In genomic region chr6:44226368-44227137, GRCh38 we compare ENCODE assay signal across 8 cellular contexts. TPM values are rescaled to one million over a fixed set of nuclear protein-coding genes. Genes with fewer than 3 reads are reported as not detected.
DNase-seq lines count a peak whose midpoint lies in the region; ATAC-seq and TF ChIP-seq lines count a peak whose summit lies in the region.
"Had no signal": no experiment of that assay in that cellular context is flagged by ENCODE, and none has a peak within 500 bp of the region (broad histone marks: within the 10 kb centered on the region; RNA-seq: fewer than 3 reads in every experiment).

No MANE protein-coding gene starts in this region.

- H3K27me3 ChIP-seq in iPS-18a (ENCODE audit: control insufficient read depth, insufficient read depth, low read length) (no peaks in the 10 kb centered on the region), uterus (no peaks in the 10 kb centered on the region), MM.1S (replicated peaks; ENCODE audit: insufficient read depth, low read length) (no peaks in the 10 kb centered on the region)

- H3K79me2 ChIP-seq in MM.1S (ENCODE audit: low read length), result peaks cover 50% of the 10 kb centered on the region

- no peaks in the 10 kb centered on the region for H3K9me3 Mint-ChIP-seq in activated naive CD8-positive, alpha-beta T cell treated with anti-CD3 and anti-CD28 coated beads, Interleukin-2, amount 50 U/mL, for 24 hours
- H3K9me3 Mint-ChIP-seq in activated naive CD8-positive, alpha-beta T cell treated with anti-CD3 and anti-CD28 coated beads for 36 hours, result no peaks in the 10 kb centered on the region

- no peak overlapping the region for H3K27ac ChIP-seq in iPS-18a (ENCODE audit: low read length)
- peak overlapping the region; percentile 85 to 91 for H3K27ac ChIP-seq in uterus
- no peak overlapping the region for H3K27ac ChIP-seq in MM.1S (ENCODE audit: low read length)

- no peaks in the 10 kb centered on the region for H3K9me3 ChIP-seq in iPS-18a (ENCODE audit: control insufficient read depth, low read depth, low read length)
- H3K9me3 ChIP-seq in uterus, result no peaks in the 10 kb centered on the region
- no peaks in the 10 kb centered on the region for H3K9me3 ChIP-seq in MM.1S (replicated peaks; ENCODE audit: insufficient read depth, low read length)

- intact Hi-C loops in uterus (cut with DNase I; ENCODE audit: low total_unique reads), result no loop called here

- no peak overlapping the region for H2AFZ ChIP-seq in MM.1S (ENCODE audit: low read length)

- H3K4me3 Mint-ChIP-seq in activated naive CD8-positive, alpha-beta T cell treated with anti-CD3 and anti-CD28 coated beads, Interleukin-2, amount 50 U/mL, for 24 hours, result peak overlapping the region; percentile 63
- H3K4me3 Mint-ChIP-seq in activated naive CD8-positive, alpha-beta T cell treated with anti-CD3 and anti-CD28 coated beads for 36 hours, result no peak overlapping the region

- H3K4me1 ChIP-seq in iPS-18a (ENCODE audit: control insufficient read depth, low read depth, low read length) (peaks cover 36% of the 10 kb centered on the region), uterus (peaks cover 0 to 28% of the 10 kb centered on the region in 2 donors), MM.1S (ENCODE audit: low read length) (peaks cover 17% of the 10 kb centered on the region)

- H3K4me3 ChIP-seq in iPS-18a (ENCODE audit: low read length) (peak overlapping the region; percentile 2), uterus (peak overlapping the region in 1 of 2 donors; percentile 1), MM.1S (ENCODE audit: low read length) (no peak overlapping the region)

- DNase-seq in activated naive CD8-positive, alpha-beta T cell treated with anti-CD3 and anti-CD28 coated beads, Interleukin-2, amount 50 U/mL, for 24 hours, result no peak
- DNase-seq in activated naive CD8-positive, alpha-beta T cell treated with anti-CD3 and anti-CD28 coated beads for 36 hours, result no peak
- peak in 1 of 2 donors; percentile 44 for DNase-seq in uterus
- no peak for DNase-seq in MM.1S
- no peak for DNase-seq in activated CD8-positive, alpha-beta memory T cell treated with anti-CD3 and anti-CD28 coated beads for 24 hours
- DNase-seq: stimulated activated CD8-positive, alpha-beta memory T cell treated with anti-CD3 and anti-CD28 coated beads, Interleukin-4, amount 100 ng/mL, for 48 hours had no signal

- no peak overlapping the region for H3K27ac Mint-ChIP-seq in activated naive CD8-positive, alpha-beta T cell treated with anti-CD3 and anti-CD28 coated beads, Interleukin-2, amount 50 U/mL, for 24 hours
- no peak overlapping the region for H3K27ac Mint-ChIP-seq in activated naive CD8-positive, alpha-beta T cell treated with anti-CD3 and anti-CD28 coated beads for 36 hours

- H3K4me2 ChIP-seq in MM.1S (ENCODE audit: low read depth, low read length), result no peak overlapping the region

- ATAC-seq in activated naive CD8-positive, alpha-beta T cell treated with anti-CD3 and anti-CD28 coated beads, Interleukin-2, amount 50 U/mL, for 24 hours, result no peak

- H3K4me1 Mint-ChIP-seq in activated naive CD8-positive, alpha-beta T cell treated with anti-CD3 and anti-CD28 coated beads, Interleukin-2, amount 50 U/mL, for 24 hours, result peaks cover 34% of the 10 kb centered on the region
- H3K4me1 Mint-ChIP-seq in activated naive CD8-positive, alpha-beta T cell treated with anti-CD3 and anti-CD28 coated beads for 36 hours, result peaks cover 37% of the 10 kb centered on the region

- H3F3A ChIP-seq in MM.1S (ENCODE audit: insufficient read depth, low read length), result peaks cover 5% of the 10 kb centered on the region; the same call in 1 of the 2 replicates

- peaks cover 31% of the 10 kb centered on the region for H3K36me3 Mint-ChIP-seq in activated naive CD8-positive, alpha-beta T cell treated with anti-CD3 and anti-CD28 coated beads, Interleukin-2, amount 50 U/mL, for 24 hours (ENCODE audit: low read depth)
- H3K36me3 Mint-ChIP-seq in activated naive CD8-positive, alpha-beta T cell treated with anti-CD3 and anti-CD28 coated beads for 36 hours, result peaks cover 45% of the 10 kb centered on the region

- no peaks in the 10 kb centered on the region for H4K20me1 ChIP-seq in MM.1S (ENCODE audit: insufficient read depth, low read length)

- H3K9ac ChIP-seq in iPS-18a (ENCODE audit: low read length) (no peak overlapping the region), MM.1S (ENCODE audit: low read length) (no peak overlapping the region)

- no peaks in the 10 kb centered on the region for H3K27me3 Mint-ChIP-seq in activated naive CD8-positive, alpha-beta T cell treated with anti-CD3 and anti-CD28 coated beads, Interleukin-2, amount 50 U/mL, for 24 hours
- peaks cover 7% of the 10 kb centered on the region for H3K27me3 Mint-ChIP-seq in activated naive CD8-positive, alpha-beta T cell treated with anti-CD3 and anti-CD28 coated beads for 36 hours

- TF ChIP-seq CTCF in uterus (IDR thresholded peaks at IDR 0.05) (no peak), MM.1S (IDR thresholded peaks at IDR 0.05; ENCODE audit: low read length) (no peak)

- no peak for TF ChIP-seq POLR2A in uterus (IDR thresholded peaks at IDR 0.05)

- H3K36me3 ChIP-seq in iPS-18a (ENCODE audit: control insufficient read depth, low read depth, low read length) (peaks cover 40% of the 10 kb centered on the region), uterus (no peaks in the 10 kb centered on the region), MM.1S (replicated peaks; ENCODE audit: insufficient read depth, low read length) (no peaks in the 10 kb centered on the region)

- H3K9me2 ChIP-seq in MM.1S (replicated peaks; ENCODE audit: insufficient read depth, low read length), result no peaks in the 10 kb centered on the region

RNA-seq across cellular contexts. Expression of gene SLC29A1, which starts 3.2 kb away (rescaled TPM):
- total RNA-seq in activated naive CD8-positive, alpha-beta T cell treated with anti-CD3 and anti-CD28 coated beads for 36 hours, result 100 to 1,000 TPM in 1 of 2 experiments, 10 to 100 TPM in 1; 92.5 to 102 TPM
- 100 to 1,000 TPM in 2 of 4 donors, 10 to 100 TPM in 2; 29.9 to 150 (median 95.1) TPM for total RNA-seq in uterus

RNA-seq across cellular contexts. Expression of gene MYMX, which starts 9.8 kb away (rescaled TPM):
- not detected for total RNA-seq in activated naive CD8-positive, alpha-beta T cell treated with anti-CD3 and anti-CD28 coated beads for 36 hours
- not detected for total RNA-seq in uterus
- total RNA-seq: HT1080 had no signal

RNA-seq across cellular contexts. Expression of gene HSP90AB1, which starts 20.3 kb away (rescaled TPM):
- 1,000 to 10,000 TPM; 2,498 to 2,524 TPM for total RNA-seq in activated naive CD8-positive, alpha-beta T cell treated with anti-CD3 and anti-CD28 coated beads for 36 hours
- 100 to 1,000 TPM; 336 to 897 (median 564) TPM for total RNA-seq in uterus

RNA-seq across cellular contexts. Expression of gene SLC35B2, which starts 30.8 kb away (rescaled TPM):
- 10 to 100 TPM; 22.8 to 24.9 TPM for total RNA-seq in activated naive CD8-positive, alpha-beta T cell treated with anti-CD3 and anti-CD28 coated beads for 36 hours
- total RNA-seq in uterus, result 10 to 100 TPM in 3 of 4 donors, 1 to 10 TPM in 1; 5.9 to 39.5 (median 28.5) TPM

RNA-seq across cellular contexts. Expression of gene NFKBIE, which starts 38.8 kb away (rescaled TPM):
- 10 to 100 TPM; 22.7 to 24.8 TPM for total RNA-seq in activated naive CD8-positive, alpha-beta T cell treated with anti-CD3 and anti-CD28 coated beads for 36 hours
- total RNA-seq in uterus, result 1 to 10 TPM; 1.3 to 5.9 (median 2.8) TPM

Comparison
In these comparisons a context has a peak if more than half of its experiments do, and no peak if none do; other contexts are left out.
1. H3K27ac ChIP-seq: peak in uterus (2 of 2); none in iPS-18a (single experiment) and MM.1S (single experiment).